1 cellular context compared by ENCODE assay signal in genomic region chr1:6396998-6397397, GRCh38.
TF ChIP-seq lines count a peak whose summit lies in the region.

No MANE protein-coding gene starts in this region.

TF ChIP-seq in H1, 55 proteins besides CTCF, POLR2A, EP300 and RAD21:
- TF ChIP-seq SRF (IDR thresholded peaks at IDR 0.05; ENCODE audit: low read depth, low read length) (0 out of 2 replicates have a peak, but pooled peaks have one; percentile 4), JUND (IDR thresholded peaks at IDR 0.05; ENCODE audit: low read length) (no peak)
